In genomic region chr1:149175812-149176211, GRCh38 we compare ENCODE assay signal across 8 cellular contexts.
DNase-seq lines count a peak whose midpoint lies in the region; ATAC-seq and TF ChIP-seq lines count a peak whose summit lies in the region.
"Not testable (repeated sequence)": the region's sequence is repeated elsewhere in the genome, so short reads cannot be mapped to it uniquely, and the experiment has no call there.

No MANE protein-coding gene starts in this region.

- H3K27ac ChIP-seq in CD4-positive, alpha-beta memory T cell (ENCODE audit: low read depth, low read length): peak overlapping the region; percentile 41
- peak overlapping the region in 3 of 4 donors; percentile 69 to 83 (median 77) for H3K27ac ChIP-seq in body of pancreas
- H3K27ac ChIP-seq in tibial nerve: peak overlapping the region in 3 of 4 donors; percentile 67 to 76 (median 76)

- not testable (repeated sequence) for H3K9me3 ChIP-seq in CD4-positive, alpha-beta memory T cell (ENCODE audit: control insufficient read depth in 1 of 2, low read length in 2 of 2); body of pancreas; tibial nerve

- H3K9me3 Mint-ChIP-seq in CD4-positive, alpha-beta memory T cell; IgD-negative memory B cell; activated CD4-positive, alpha-beta T cell treated with anti-CD3 and anti-CD28 coated beads, Interleukin-2, amount 10 ng/mL, durations not matched to agents 24 days and 14 days; memory B cell; progenitor cell of endocrine pancreas (ENCODE audit: low read depth): not testable (repeated sequence)

- intact Hi-C loops in CD4-positive, alpha-beta memory T cell (cut with micrococcal nuclease); activated CD4-positive, alpha-beta T cell treated with anti-CD3 and anti-CD28 coated beads, Interleukin-2, amount 10 ng/mL, durations not matched to agents 24 days and 14 days (cut with micrococcal nuclease); body of pancreas (cut with DNase I): not testable (repeated sequence)

- CTCF ChIA-PET in CD4-positive, alpha-beta memory T cell (lab: Charles Lee; ENCODE audit: partially characterized antibody): not testable (repeated sequence)

- peak overlapping the region; percentile 22 to 82 (median 62) for H3K4me3 Mint-ChIP-seq in CD4-positive, alpha-beta memory T cell
- H3K4me3 Mint-ChIP-seq in IgD-negative memory B cell (peak overlapping the region in 3 of 4 donors; percentile 25 to 90 (median 49)), memory B cell (peak overlapping the region; percentile 61), progenitor cell of endocrine pancreas (ENCODE audit: low read depth) (peak overlapping the region; percentile 63)
- H3K4me3 Mint-ChIP-seq in activated CD4-positive, alpha-beta T cell treated with anti-CD3 and anti-CD28 coated beads, Interleukin-2, amount 10 ng/mL, durations not matched to agents 24 days and 14 days: peak overlapping the region; percentile 67

- not testable (repeated sequence) for ATAC-seq in body of pancreas; memory B cell (ENCODE audit: low read depth)

- WGBS in body of pancreas, 2 donors: 0 to 3% methylated on average over 8 of the region's 21 CpGs
- WGBS in tibial nerve, 2 donors: 0% methylated on average over 9 to 11 of the region's 21 CpGs

- TF ChIP-seq EP300 in tibial nerve (IDR thresholded peaks at IDR 0.05): not testable (repeated sequence)

- H3K4me3 ChIP-seq in CD4-positive, alpha-beta memory T cell (ENCODE audit: low read length in 2 of 2): not testable (repeated sequence)
- H3K4me3 ChIP-seq in body of pancreas (peak overlapping the region in 1 of 2 donors; percentile 22), fibroblast of villous mesenchyme (ENCODE audit: low read depth, low read length) (peak overlapping the region; percentile 44), tibial nerve (peak overlapping the region; percentile 25 to 52 (median 36))

- H3K4me1 ChIP-seq in CD4-positive, alpha-beta memory T cell (ENCODE audit: insufficient read depth, low read length); body of pancreas; tibial nerve: not testable (repeated sequence)

- peak in 2 of 5 donors; percentile 26 to 38 for DNase-seq in CD4-positive, alpha-beta memory T cell
- peak; percentile 74 for DNase-seq in activated CD4-positive, alpha-beta T cell treated with anti-CD3 and anti-CD28 coated beads, Interleukin-2, amount 10 ng/mL, durations not matched to agents 24 days and 14 days
- DNase-seq in body of pancreas (peak; percentile 11 to 43 (median 31)), memory B cell (ENCODE audit: low spot score in 2 of 2) (peak; percentile 11 to 31), tibial nerve (ENCODE audit: low spot score in 2 of 2) (peak; percentile 19 to 40)
- DNase-seq in fibroblast of villous mesenchyme (ENCODE audit: low read depth); progenitor cell of endocrine pancreas (ENCODE audit: low spot score, unreplicated experiment): not testable (repeated sequence)

- TF ChIP-seq POLR2A in body of pancreas (IDR thresholded peaks at IDR 0.05) (peak in 2 of 3 donors; percentile 13 to 31), tibial nerve (IDR thresholded peaks at IDR 0.05) (peak in 1 of 2 donors; percentile 27)

- H3K27ac Mint-ChIP-seq in CD4-positive, alpha-beta memory T cell: peak overlapping the region in 4 of 7 donors; percentile 12 to 87 (median 78)
- peak overlapping the region in 1 of 3 donors; percentile 43 for H3K27ac Mint-ChIP-seq in IgD-negative memory B cell
- H3K27ac Mint-ChIP-seq in activated CD4-positive, alpha-beta T cell treated with anti-CD3 and anti-CD28 coated beads, Interleukin-2, amount 10 ng/mL, durations not matched to agents 24 days and 14 days; memory B cell; progenitor cell of endocrine pancreas: not testable (repeated sequence)

- not testable (repeated sequence) for H3K27me3 Mint-ChIP-seq in CD4-positive, alpha-beta memory T cell; IgD-negative memory B cell; activated CD4-positive, alpha-beta T cell treated with anti-CD3 and anti-CD28 coated beads, Interleukin-2, amount 10 ng/mL, durations not matched to agents 24 days and 14 days; memory B cell; progenitor cell of endocrine pancreas

- not testable (repeated sequence) for TF ChIP-seq CTCF in body of pancreas (IDR thresholded peaks at IDR 0.05); fibroblast of villous mesenchyme (IDR thresholded peaks at IDR 0.05; ENCODE audit: insufficient read depth, low read depth, low read length); progenitor cell of endocrine pancreas (IDR thresholded peaks at IDR 0.05; ENCODE audit: unreplicated experiment); tibial nerve (IDR thresholded peaks at IDR 0.05)

- POLR2A ChIA-PET in CD4-positive, alpha-beta memory T cell (lab: Charles Lee; ENCODE audit: partially characterized antibody): not testable (repeated sequence)

- not testable (repeated sequence) for H3K36me3 Mint-ChIP-seq in CD4-positive, alpha-beta memory T cell; IgD-negative memory B cell; activated CD4-positive, alpha-beta T cell treated with anti-CD3 and anti-CD28 coated beads, Interleukin-2, amount 10 ng/mL, durations not matched to agents 24 days and 14 days (ENCODE audit: low read depth); memory B cell; progenitor cell of endocrine pancreas (ENCODE audit: insufficient read depth)

- H3K27me3 ChIP-seq in CD4-positive, alpha-beta memory T cell (ENCODE audit: insufficient read depth, low read length); body of pancreas; tibial nerve: not testable (repeated sequence)

- not testable (repeated sequence) for H3K4me1 Mint-ChIP-seq in CD4-positive, alpha-beta memory T cell; IgD-negative memory B cell; activated CD4-positive, alpha-beta T cell treated with anti-CD3 and anti-CD28 coated beads, Interleukin-2, amount 10 ng/mL, durations not matched to agents 24 days and 14 days; memory B cell; progenitor cell of endocrine pancreas (ENCODE audit: low read depth)

- not testable (repeated sequence) for H3K36me3 ChIP-seq in CD4-positive, alpha-beta memory T cell (ENCODE audit: insufficient read depth, low read length); body of pancreas (replicated peaks in 1 of 2; ENCODE audit: insufficient read depth in 1 of 2, low read depth in 2 of 2); tibial nerve
